1 cellular context compared by ENCODE assay signal in the genomic region with DNA sequence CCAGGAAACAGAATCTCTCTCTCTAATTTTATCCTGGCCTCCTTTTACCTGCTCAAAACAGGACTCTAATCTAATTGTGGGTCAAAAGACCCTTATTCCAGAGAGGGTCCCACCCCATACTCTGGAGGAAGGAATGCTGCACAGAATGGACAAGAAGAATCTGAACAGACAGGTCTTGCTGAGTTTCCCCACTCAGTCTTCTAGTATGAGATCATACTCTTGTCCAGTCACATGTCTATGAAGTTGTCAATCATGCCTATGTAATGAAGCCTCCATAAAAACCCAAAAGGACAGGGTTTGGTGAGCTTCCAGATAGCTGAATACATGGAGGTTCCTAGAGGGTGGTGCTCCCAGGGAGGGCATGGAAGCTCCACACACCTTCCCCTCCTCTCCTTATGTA.
TF ChIP-seq lines count a peak whose summit lies in the region.

No MANE protein-coding gene starts in this region.

TF ChIP-seq in GM23338, 12 proteins besides CTCF, POLR2A, EP300 and RAD21 (continued from another document):
- TF ChIP-seq, protein P1, sequence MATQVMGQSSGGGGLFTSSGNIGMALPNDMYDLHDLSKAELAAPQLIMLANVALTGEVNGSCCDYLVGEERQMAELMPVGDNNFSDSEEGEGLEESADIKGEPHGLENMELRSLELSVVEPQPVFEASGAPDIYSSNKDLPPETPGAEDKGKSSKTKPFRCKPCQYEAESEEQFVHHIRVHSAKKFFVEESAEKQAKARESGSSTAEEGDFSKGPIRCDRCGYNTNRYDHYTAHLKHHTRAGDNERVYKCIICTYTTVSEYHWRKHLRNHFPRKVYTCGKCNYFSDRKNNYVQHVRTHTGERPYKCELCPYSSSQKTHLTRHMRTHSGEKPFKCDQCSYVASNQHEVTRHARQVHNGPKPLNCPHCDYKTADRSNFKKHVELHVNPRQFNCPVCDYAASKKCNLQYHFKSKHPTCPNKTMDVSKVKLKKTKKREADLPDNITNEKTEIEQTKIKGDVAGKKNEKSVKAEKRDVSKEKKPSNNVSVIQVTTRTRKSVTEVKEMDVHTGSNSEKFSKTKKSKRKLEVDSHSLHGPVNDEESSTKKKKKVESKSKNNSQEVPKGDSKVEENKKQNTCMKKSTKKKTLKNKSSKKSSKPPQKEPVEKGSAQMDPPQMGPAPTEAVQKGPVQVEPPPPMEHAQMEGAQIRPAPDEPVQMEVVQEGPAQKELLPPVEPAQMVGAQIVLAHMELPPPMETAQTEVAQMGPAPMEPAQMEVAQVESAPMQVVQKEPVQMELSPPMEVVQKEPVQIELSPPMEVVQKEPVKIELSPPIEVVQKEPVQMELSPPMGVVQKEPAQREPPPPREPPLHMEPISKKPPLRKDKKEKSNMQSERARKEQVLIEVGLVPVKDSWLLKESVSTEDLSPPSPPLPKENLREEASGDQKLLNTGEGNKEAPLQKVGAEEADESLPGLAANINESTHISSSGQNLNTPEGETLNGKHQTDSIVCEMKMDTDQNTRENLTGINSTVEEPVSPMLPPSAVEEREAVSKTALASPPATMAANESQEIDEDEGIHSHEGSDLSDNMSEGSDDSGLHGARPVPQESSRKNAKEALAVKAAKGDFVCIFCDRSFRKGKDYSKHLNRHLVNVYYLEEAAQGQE (IDR thresholded peaks at IDR 0.05; ENCODE audit: unreplicated experiment), result no peak
- TF ChIP-seq ZNF331 (CRISPR knock-in tag; IDR thresholded peaks at IDR 0.05; ENCODE audit: low read depth), result no peak
- TF ChIP-seq, protein P2, sequence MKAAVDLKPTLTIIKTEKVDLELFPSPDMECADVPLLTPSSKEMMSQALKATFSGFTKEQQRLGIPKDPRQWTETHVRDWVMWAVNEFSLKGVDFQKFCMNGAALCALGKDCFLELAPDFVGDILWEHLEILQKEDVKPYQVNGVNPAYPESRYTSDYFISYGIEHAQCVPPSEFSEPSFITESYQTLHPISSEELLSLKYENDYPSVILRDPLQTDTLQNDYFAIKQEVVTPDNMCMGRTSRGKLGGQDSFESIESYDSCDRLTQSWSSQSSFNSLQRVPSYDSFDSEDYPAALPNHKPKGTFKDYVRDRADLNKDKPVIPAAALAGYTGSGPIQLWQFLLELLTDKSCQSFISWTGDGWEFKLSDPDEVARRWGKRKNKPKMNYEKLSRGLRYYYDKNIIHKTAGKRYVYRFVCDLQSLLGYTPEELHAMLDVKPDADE (IDR thresholded peaks at IDR 0.05), result no peak
- no peak for TF ChIP-seq CREB1 (CRISPR knock-in tag; IDR thresholded peaks at IDR 0.05; ENCODE audit: low read depth)
- TF ChIP-seq JUNB (IDR thresholded peaks at IDR 0.05; ENCODE audit: unreplicated experiment), result no peak
- no peak for TF ChIP-seq POLR2AphosphoS5 (IDR thresholded peaks at IDR 0.05; ENCODE audit: low read depth)
- no peak for TF ChIP-seq STAT1 (IDR thresholded peaks at IDR 0.05; ENCODE audit: unreplicated experiment)
- TF ChIP-seq ZNF114 (CRISPR knock-in tag; IDR thresholded peaks at IDR 0.05), result no peak
- no peak for TF ChIP-seq EZH2phosphoT487 (IDR thresholded peaks at IDR 0.05; ENCODE audit: unreplicated experiment)
- no peak for TF ChIP-seq EZH2 (IDR thresholded peaks at IDR 0.05; ENCODE audit: low read depth, unreplicated experiment)
